9 cellular contexts compared by ENCODE assay signal in the genomic region with DNA sequence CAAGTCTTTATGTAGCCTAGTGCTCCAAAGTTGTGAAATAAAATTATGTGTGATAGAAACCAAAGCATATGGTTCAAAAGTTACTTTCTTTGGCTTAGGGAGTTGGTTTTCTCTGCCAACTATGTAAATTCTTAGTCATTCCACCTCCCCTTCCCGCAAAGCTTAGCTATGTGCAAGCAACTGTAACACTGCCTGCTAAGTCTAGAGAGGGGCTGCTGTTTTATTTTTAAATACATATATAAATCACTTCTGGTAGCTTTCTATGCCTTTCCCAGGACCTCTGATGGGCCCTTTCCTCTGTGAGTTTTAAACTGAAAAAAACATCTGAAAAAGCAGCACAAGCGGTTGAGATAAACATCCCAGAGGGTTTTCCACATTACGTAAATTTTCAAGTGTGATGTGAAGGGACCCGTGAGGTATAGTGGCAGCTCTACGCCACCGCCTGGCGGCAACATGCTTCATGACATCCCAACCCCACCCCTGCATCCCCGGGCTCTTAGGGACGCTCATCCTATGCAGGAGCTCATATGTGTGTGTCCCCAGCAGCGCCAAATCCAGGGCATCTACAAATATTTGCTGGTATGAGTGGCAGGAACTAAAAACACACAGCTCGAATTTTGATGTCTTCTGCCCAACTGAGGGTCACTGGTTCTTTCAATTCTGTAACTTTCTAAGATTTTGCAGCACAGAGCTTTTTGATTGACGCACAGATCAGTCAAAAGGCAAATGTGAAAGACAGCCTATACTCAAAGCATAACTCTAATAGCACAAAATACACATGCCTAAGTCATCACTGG. TPM values are rescaled to one million over a fixed set of nuclear protein-coding genes. Genes with fewer than 3 reads are reported as not detected.
DNase-seq lines count a peak whose midpoint lies in the region; ATAC-seq and FAIRE-seq lines count a peak whose summit lies in the region.
"Had no signal": no experiment of that assay in that cellular context is flagged by ENCODE, and none has a peak within 500 bp of the region (broad histone marks: within the 10 kb centered on the region; RNA-seq: fewer than 3 reads in every experiment).

No MANE protein-coding gene starts in this region.

- H3K27me3 ChIP-seq in adipocyte (replicated peaks; ENCODE audit: control insufficient read depth, insufficient read depth, low read length): no peaks in the 10 kb centered on the region

- ATAC-seq in HG03060 (IDR thresholded peaks at IDR 0.05; ENCODE audit: low read depth, unreplicated experiment) (peak; percentile 23), left lobe of liver (peak; percentile 35)

- FAIRE-seq in GM18507 (lab: Jason Lieb, UNC): peak; percentile 62

- peaks cover 11% of the 10 kb centered on the region for H3K36me3 ChIP-seq in adipocyte (ENCODE audit: control insufficient read depth, insufficient read depth, low read length, severe bottlenecking)

- H3K9me3 ChIP-seq in adipocyte (ENCODE audit: control insufficient read depth, low read length): no peaks in the 10 kb centered on the region

- no peak overlapping the region for H3K9ac ChIP-seq in adipocyte (ENCODE audit: low read length)

- DNase-seq in GM18507 (ENCODE audit: extremely low spot score, insufficient read length, low read depth) (no peak), adipocyte (ENCODE audit: low read depth) (peak; percentile 78), left lobe of liver (ENCODE audit: low spot score) (no peak), DMS153 (lab: John Stamatoyannopoulos, UW) (no peak)
- DNase-seq in activated CD8-positive, alpha-beta memory T cell treated with anti-CD3 and anti-CD28 coated beads, Interleukin-2, amount 50 U/mL, for 4 hours: no peak
- no peak for DNase-seq in effector CD4-positive, alpha-beta T cell
- DNase-seq in stimulated activated CD4-positive, alpha-beta T cell treated with anti-CD3 and anti-CD28 coated beads, Interleukin-4, amount 100 ng/mL, for 4 hours: no peak

- H3K4me3 ChIP-seq in adipocyte (ENCODE audit: low read length): peak overlapping the region; percentile 14

- peaks cover 15% of the 10 kb centered on the region for H3K4me1 ChIP-seq in adipocyte (ENCODE audit: control insufficient read depth, insufficient read depth, low read length)

RNA-seq across cellular contexts. Expression of a gene that starts 12.8 kb away (rescaled TPM):
- 6.0 TPM for total RNA-seq in left lobe of liver

RNA-seq across cellular contexts. Expression of a gene that starts 53.6 kb away (rescaled TPM):
- total RNA-seq in left lobe of liver: not detected
- total RNA-seq: T-helper 2 cell treated with Interferon-gamma antibody and Interleukin-4, amounts not matched to agents 100 ng/mL and 5 ng/mL, for 36 hours had no signal
